ENCODE assay signal across 8 cellular contexts in genomic region chr22:45163417-45164216, GRCh38. TPM values are rescaled to one million over a fixed set of nuclear protein-coding genes. Genes with fewer than 3 reads are reported as not detected.
DNase-seq lines count a peak whose midpoint lies in the region; ATAC-seq, FAIRE-seq and TF ChIP-seq lines count a peak whose summit lies in the region.

Gene NUP50 (plus strand): TSS chr22:45163925. CDS start chr22:45168178, 4,253 bp downstream.

- H3K27me3 ChIP-seq in AG04450 (ENCODE audit: control insufficient read depth, insufficient read depth, low read length), result no peaks in the 10 kb centered on the region
- no peaks in the 10 kb centered on the region for H3K27me3 ChIP-seq in bronchial epithelial cell (ENCODE audit: control insufficient read depth, insufficient read depth, low read length)
- no peaks in the 10 kb centered on the region for H3K27me3 ChIP-seq in spleen (replicated peaks in 1 of 7)

- H3K36me3 ChIP-seq in bronchial epithelial cell (ENCODE audit: control insufficient read depth, insufficient read depth, low read length) (peaks cover 2% of the 10 kb centered on the region), spleen (peaks cover 0 to 30% (median 9%) of the 10 kb centered on the region in 6 donors)

- WGBS in spleen, 5 donors, result 0 to 1% (median 0%) methylated on average over 28 to 98 of the region's 98 CpGs

- peak within 1 kb of the TSS; percentile 87 to 95 (median 93) for H3K27ac Mint-ChIP-seq in immature natural killer cell

- H3K9me3 Mint-ChIP-seq in immature natural killer cell, result no peaks in the 10 kb centered on the region

- no peak for FAIRE-seq in bronchial epithelial cell (lab: Jason Lieb, UNC)

- POLR2A ChIA-PET in AG04450 (lab: Yijun Ruan, JAX), result interaction anchor here (0.5 to 1.6 kb wide), 5 partner anchors 58 to 347 kb away, joined by 3 to 5 read pairs (median 4); no protein-coding TSS in a partner anchor

- peaks cover 33 to 90% (median 68%) of the 10 kb centered on the region in 6 donors for H3K4me1 ChIP-seq in spleen

- TF ChIP-seq POLR2A in spleen (IDR thresholded peaks at IDR 0.05), result peak in 1 of 3 donors; percentile 63

- CTCF ChIA-PET in AG04450 (lab: Charles Lee), result interaction anchor here (0.9 to 1.5 kb wide), 3 partner anchors 61 to 343 kb away, joined by 3 read pairs; no protein-coding TSS in a partner anchor

- intact Hi-C loops in spleen (cut with DNase I; ENCODE audit: low total_unique reads), result loop anchor here (10.0 kb wide), 1 partner anchor 81 kb away; the partner anchor contains the start of gene KIAA0930

- peak within 1 kb of the TSS; percentile 92 to 96 (median 93) for H3K4me3 Mint-ChIP-seq in immature natural killer cell

- H3K27ac ChIP-seq in AG04450 (ENCODE audit: low read depth, low read length), result peak within 1 kb of the TSS; percentile 88
- peak within 1 kb of the TSS; percentile 87 to 97 (median 96) for H3K27ac ChIP-seq in spleen

- H3K4me1 Mint-ChIP-seq in immature natural killer cell, result peaks cover 53 to 59% of the 10 kb centered on the region in 2 donors

- H3K27me3 Mint-ChIP-seq in immature natural killer cell (ENCODE audit: low read depth in 3 of 3), result peaks cover 5 to 13% (median 6%) of the 10 kb centered on the region in 3 donors

- H3K4me3 ChIP-seq in AG04450 (ENCODE audit: low read depth, low read length) (peak within 1 kb of the TSS; percentile 88), WI38 (ENCODE audit: low read depth, low read length) (peak within 1 kb of the TSS; percentile 84), bronchial epithelial cell (ENCODE audit: low read depth, low read length) (peak within 1 kb of the TSS; percentile 68), spleen (peak within 1 kb of the TSS; percentile 75 to 97 (median 88))

- H3K36me3 Mint-ChIP-seq in immature natural killer cell, result peaks cover 0 to 10% (median 3%) of the 10 kb centered on the region in 3 donors

- DNase-seq in AG04450 (ENCODE audit: low read depth, low spot score), result peak; percentile 94
- peak; percentile 94 for DNase-seq in NCI-H2227 treated with DMSO at 0.1 percent for 48 hours (lab: John Stamatoyannopoulos, UW)
- DNase-seq in bronchial epithelial cell (ENCODE audit: low read depth), result peak; percentile 87
- peak; percentile 96 to 97 (median 97) for DNase-seq in immature natural killer cell
- peak; percentile 98 for DNase-seq in spleen

- H3K9me3 ChIP-seq in AG04450 (ENCODE audit: control insufficient read depth, insufficient read depth, low read length) (no peaks in the 10 kb centered on the region; the same call in 1 of the 2 replicates), spleen (no peaks in the 10 kb centered on the region)

- no peak; the same call in 1 of the 2 replicates for TF ChIP-seq CTCF in AG04450 (IDR thresholded peaks at IDR 0.05; ENCODE audit: low read depth, low read length)
- no peak for TF ChIP-seq CTCF in WI38 (IDR thresholded peaks at IDR 0.05; ENCODE audit: low read depth, low read length)
- TF ChIP-seq CTCF in bronchial epithelial cell (IDR thresholded peaks at IDR 0.05; ENCODE audit: insufficient read depth, low read length, severe bottlenecking), result no peak
- peak in 3 of 11 experiments; percentile 29 to 40 (median 29) for TF ChIP-seq CTCF in spleen (IDR thresholded peaks at IDR 0.05 in 8 of 11, conservative IDR thresholded peaks at IDR 0.05 in 3 of 11)

- ATAC-seq in GM18873 (IDR thresholded peaks at IDR 0.05; ENCODE audit: low FRiP score, unreplicated experiment) (peak; percentile 68), HG03139 (IDR thresholded peaks at IDR 0.05; ENCODE audit: unreplicated experiment) (peak; percentile 63)

RNA-seq across cellular contexts. Expression of gene NUP50, which starts in this region (rescaled TPM):
- polyA plus RNA-seq in AG04450 (2011; rRNA removed), result 13.9 and 14.2 TPM in 2 replicates
- polyA minus RNA-seq in AG04450 (2011; rRNA and poly(A)+ RNA removed), result 24.5 and 24.9 TPM in 2 replicates
- total RNA-seq in bronchial epithelial cell, result 66.6 and 74.2 TPM in 2 replicates
- 10 to 100 TPM; 16.6 to 56.0 (median 26.1) TPM for polyA plus RNA-seq in immature natural killer cell
- 100 to 1,000 TPM in 2 of 7 donors, 10 to 100 TPM in 5; 85.9 to 109 (median 98.5) TPM for total RNA-seq in spleen
- polyA plus RNA-seq in spleen, result 10 to 100 TPM; 16.2 to 26.4 (median 17.5) TPM

Comparison
In these comparisons a context has a peak if more than half of its experiments do, and no peak if none do; other contexts are left out.
1. Peak in every context shown above with its lines: DNase-seq, ATAC-seq, H3K4me3 ChIP-seq and H3K27ac ChIP-seq.